ENCODE assay signal across 34 cellular contexts in genomic region chr12:111602348-111602747, GRCh38.
"Had no signal": no experiment of that assay in that cellular context is flagged by ENCODE, and none has a peak within 500 bp of the region (broad histone marks: within the 10 kb centered on the region; RNA-seq: fewer than 3 reads in every experiment).

No MANE protein-coding gene starts in this region.

- H3K36me3 Mint-ChIP-seq: activated CD8-positive, alpha-beta memory T cell treated with anti-CD3 and anti-CD28 coated beads, Interleukin-2, amount 10 ng/mL, durations not matched to agents 7 days and 5 days; activated naive CD8-positive, alpha-beta T cell treated with anti-CD3 and anti-CD28 coated beads for 36 hours had no signal

- ATAC-seq: activated CD8-positive, alpha-beta memory T cell treated with anti-CD3 and anti-CD28 coated beads, Interleukin-2, amount 10 ng/mL, durations not matched to agents 7 days and 5 days; activated T-cell treated with anti-CD3 and anti-CD28 coated beads, Interleukin-2, amount 50 U/mL, for 72 hours; activated T-helper 17 cell treated with anti-CD3 and anti-CD28 coated beads, Interleukin-2, amount 50 U/mL, for 72 hours had no signal

- H3K27me3 ChIP-seq: brain microvascular endothelial cell, MG63, Peyer's patch, SJSA1 had no signal

- H3K9me3 Mint-ChIP-seq: activated B cell treated with CpG ODN at 0.5 μM for 24 hours; activated CD4-positive, alpha-beta memory T cell treated with anti-CD3 and anti-CD28 coated beads, Interleukin-2, amount 10 ng/mL, durations not matched to agents 7 days and 5 days; activated naive CD8-positive, alpha-beta T cell treated with anti-CD3 and anti-CD28 coated beads for 36 hours; activated T-cell treated with anti-CD3 and anti-CD28 coated beads, Interleukin-2, amount 50 U/mL, for 72 hours; activated T-helper 17 cell treated with anti-CD3 and anti-CD28 coated beads, Interleukin-2, amount 50 U/mL, for 72 hours had no signal

- H3K27ac Mint-ChIP-seq: activated B cell treated with CpG ODN at 0.5 μM for 24 hours; activated CD4-positive, alpha-beta memory T cell treated with anti-CD3 and anti-CD28 coated beads, Interleukin-2, amount 10 ng/mL, durations not matched to agents 7 days and 5 days; activated CD8-positive, alpha-beta memory T cell treated with anti-CD3 and anti-CD28 coated beads, Interleukin-2, amount 10 ng/mL, durations not matched to agents 7 days and 5 days; activated naive CD8-positive, alpha-beta T cell treated with anti-CD3 and anti-CD28 coated beads for 36 hours; activated T-cell treated with anti-CD3 and anti-CD28 coated beads, Interleukin-2, amount 50 U/mL, for 72 hours; activated T-helper 17 cell treated with anti-CD3 and anti-CD28 coated beads, Interleukin-2, amount 50 U/mL, for 72 hours had no signal

- H3K27me3 Mint-ChIP-seq: activated CD4-positive, alpha-beta memory T cell treated with anti-CD3 and anti-CD28 coated beads, Interleukin-2, amount 10 ng/mL, durations not matched to agents 7 days and 5 days; activated naive CD8-positive, alpha-beta T cell treated with anti-CD3 and anti-CD28 coated beads for 36 hours; activated T-helper 17 cell treated with anti-CD3 and anti-CD28 coated beads, Interleukin-2, amount 50 U/mL, for 72 hours had no signal

- H3K4me3 Mint-ChIP-seq: activated B cell treated with CpG ODN at 0.5 μM for 24 hours; activated CD4-positive, alpha-beta memory T cell treated with anti-CD3 and anti-CD28 coated beads, Interleukin-2, amount 10 ng/mL, durations not matched to agents 7 days and 5 days; activated CD8-positive, alpha-beta memory T cell treated with anti-CD3 and anti-CD28 coated beads, Interleukin-2, amount 10 ng/mL, durations not matched to agents 7 days and 5 days; activated naive CD8-positive, alpha-beta T cell treated with anti-CD3 and anti-CD28 coated beads for 36 hours; activated T-cell treated with anti-CD3 and anti-CD28 coated beads, Interleukin-2, amount 50 U/mL, for 72 hours; activated T-helper 17 cell treated with anti-CD3 and anti-CD28 coated beads, Interleukin-2, amount 50 U/mL, for 72 hours had no signal

- H3K27ac ChIP-seq: brain microvascular endothelial cell, Peyer's patch, SJSA1, VCaP had no signal

- H3K36me3 ChIP-seq: brain microvascular endothelial cell, MG63, Peyer's patch had no signal

- H3K4me3 ChIP-seq: MG63, Peyer's patch, SJSA1 had no signal

- DNase-seq: activated B cell treated with CpG ODN at 0.5 μM for 24 hours; activated CD4-positive, alpha-beta memory T cell treated with anti-CD3 and anti-CD28 coated beads, Interleukin-2, amount 10 ng/mL, durations not matched to agents 7 days and 5 days; activated CD4-positive, alpha-beta T cell treated with anti-CD3 and anti-CD28 coated beads for 1 hour; activated CD4-positive, alpha-beta T cell treated with anti-CD3 and anti-CD28 coated beads for 48 hours; activated CD8-positive, alpha-beta memory T cell treated with anti-CD3 and anti-CD28 coated beads for 24 hours; activated CD8-positive, alpha-beta memory T cell treated with anti-CD3 and anti-CD28 coated beads, Interleukin-2, amount 10 ng/mL, durations not matched to agents 7 days and 5 days; activated effector memory CD4-positive, alpha-beta T cell treated with anti-CD3 and anti-CD28 coated beads, Interleukin-2, amount 50 U/mL, for 16 hours; activated naive CD4-positive, alpha-beta T cell; activated naive CD4-positive, alpha-beta T cell treated with anti-CD3 and anti-CD28 coated beads, Interleukin-2, amount 50 U/mL, for 16 hours; activated naive CD8-positive, alpha-beta T cell treated with anti-CD3 and anti-CD28 coated beads for 36 hours; activated T-cell treated with anti-CD3 and anti-CD28 coated beads, Interleukin-2, amount 50 U/mL, for 1 hour; activated T-cell treated with anti-CD3 and anti-CD28 coated beads, Interleukin-2, amount 50 U/mL, for 72 hours; amniotic stem cell; brain microvascular endothelial cell; central memory CD4-positive, alpha-beta T cell; Kasumi-1; KG1; MG63; NCI-H1092; NCI-H1436 treated with DMSO at 0.1 percent for 48 hours; NCI-H1694 treated with DMSO at 0.1 percent for 48 hours; NCI-H2029; NCI-H345; NCI-H524 treated with DMSO at 0.1 percent for 48 hours; RPMI8226; SHP77 treated with DMSO at 0.1 percent for 48 hours; SW 1271; T-helper 1 cell; T-helper 2 cell; T-helper 9 cell had no signal

- H3K9me3 ChIP-seq: MG63, Peyer's patch, SJSA1 had no signal
